Comparison of ENCODE assay signal across 21 cellular contexts in the genomic region with DNA sequence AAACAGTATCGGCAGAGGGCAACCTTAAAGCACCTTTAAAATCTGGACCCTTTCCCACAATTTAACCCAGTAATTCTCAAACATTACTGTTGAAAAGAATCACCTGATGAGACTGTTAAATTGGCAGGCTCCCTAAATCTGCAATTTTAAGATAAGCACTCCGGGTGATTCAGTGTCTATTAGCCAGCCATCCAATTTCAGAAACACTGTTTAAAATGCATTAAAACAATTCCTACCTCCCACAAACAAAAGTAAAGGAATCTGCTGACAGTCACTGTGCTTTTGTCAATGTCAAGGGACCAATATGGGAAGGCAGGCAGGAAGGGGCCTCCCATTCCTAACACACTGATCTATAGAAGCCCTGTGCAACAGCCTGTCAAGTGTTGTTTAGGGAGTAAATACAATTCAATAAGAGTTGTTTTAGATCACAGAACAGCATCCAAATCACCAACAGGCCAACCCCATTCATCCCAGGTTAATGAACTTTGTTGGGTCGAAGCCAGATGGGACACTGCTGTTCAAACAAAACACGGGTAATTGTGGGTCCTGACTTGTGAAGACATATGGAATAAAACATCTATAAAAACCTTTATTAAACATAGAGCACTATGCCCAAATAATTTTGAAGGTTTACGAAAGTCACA. TPM values are rescaled to one million over a fixed set of nuclear protein-coding genes. Genes with fewer than 3 reads are reported as not detected.
DNase-seq lines count a peak whose midpoint lies in the region; ATAC-seq and TF ChIP-seq lines count a peak whose summit lies in the region.
"Had no signal": no experiment of that assay in that cellular context is flagged by ENCODE, and none has a peak within 500 bp of the region (broad histone marks: within the 10 kb centered on the region; RNA-seq: fewer than 3 reads in every experiment).

No MANE protein-coding gene starts in this region.

- DNase-seq in activated naive CD4-positive, alpha-beta T cell treated with anti-CD3 and anti-CD28 coated beads for 36 hours: no peak
- no peak for DNase-seq in activated naive CD4-positive, alpha-beta T cell (lab: John Stamatoyannopoulos, UW)
- DNase-seq in NCI-H1105 (lab: John Stamatoyannopoulos, UW): peak; percentile 15
- peak in 1 of 3 donors; percentile 73 for DNase-seq in right lobe of liver
- DNase-seq in GM20000 (ENCODE audit: low spot score): no peak
- DNase-seq in NCI-H146 (lab: John Stamatoyannopoulos, UW): no peak
- DNase-seq in NCI-H187 (lab: John Stamatoyannopoulos, UW): no peak
- DNase-seq: aorta; CD8-positive, alpha-beta memory T cell; DMS79 treated with DMSO at 0.1 percent for 48 hours; effector CD4-positive, alpha-beta T cell; gastrocnemius medialis; naive B cell; NCI-H1417 treated with DMSO at 0.1 percent for 48 hours; NCI-H524; sigmoid colon; tibial artery had no signal

- TF ChIP-seq CTCF in right lobe of liver (IDR thresholded peaks at IDR 0.05) (no peak), GM20000 (IDR thresholded peaks at IDR 0.05; ENCODE audit: extremely low read depth, missing control alignments) (no peak)

- H3K4me3 Mint-ChIP-seq in activated naive CD4-positive, alpha-beta T cell treated with anti-CD3 and anti-CD28 coated beads for 36 hours: no peak overlapping the region
- peak overlapping the region; percentile 76 for H3K4me3 Mint-ChIP-seq in activated T-helper 17 cell treated with anti-CD3 and anti-CD28 coated beads, Interleukin-2, amount 50 U/mL, for 72 hours

- peaks cover 0 to 12% (median 0%) of the 10 kb centered on the region in 4 donors for H3K36me3 ChIP-seq in right lobe of liver

- CTCF ChIA-PET in activated naive CD4-positive, alpha-beta T cell treated with anti-CD3 and anti-CD28 coated beads for 36 hours (lab: Charles Lee): interaction anchor here (0.7 to 1.0 kb wide), 3 partner anchors 20 to 50 kb away, joined by 3 read pairs; no protein-coding TSS in a partner anchor

- H3K27ac ChIP-seq in right lobe of liver: peak overlapping the region; percentile 66 to 94 (median 75)
- H3K27ac ChIP-seq: esophagus muscularis mucosa, gastrocnemius medialis, sigmoid colon had no signal

- peaks cover 0 to 93% (median 45%) of the 10 kb centered on the region in 4 donors for H3K4me1 ChIP-seq in right lobe of liver

- H3K9me3 ChIP-seq in right lobe of liver: no peaks in the 10 kb centered on the region
- H3K9me3 ChIP-seq: esophagus muscularis mucosa, gastrocnemius medialis, sigmoid colon, tibial artery had no signal

- H3K27ac Mint-ChIP-seq in activated naive CD4-positive, alpha-beta T cell treated with anti-CD3 and anti-CD28 coated beads for 36 hours: peak overlapping the region; percentile 99
- H3K27ac Mint-ChIP-seq in activated T-helper 17 cell treated with anti-CD3 and anti-CD28 coated beads, Interleukin-2, amount 50 U/mL, for 72 hours: peak overlapping the region; percentile 100

- TF ChIP-seq POLR2A in right lobe of liver (IDR thresholded peaks at IDR 0.05): no peak

- 37% methylated on average over 5 of the region's 5 CpGs for WGBS in right lobe of liver (ENCODE audit: insufficient coverage, low coverage, low lambda C conversion rate, missing lambda C conversion rate)

- peaks cover 97% of the 10 kb centered on the region for H3K4me1 Mint-ChIP-seq in activated naive CD4-positive, alpha-beta T cell treated with anti-CD3 and anti-CD28 coated beads for 36 hours (ENCODE audit: low read depth)
- H3K4me1 Mint-ChIP-seq in activated T-helper 17 cell treated with anti-CD3 and anti-CD28 coated beads, Interleukin-2, amount 50 U/mL, for 72 hours: peaks cover 74% of the 10 kb centered on the region

- peak overlapping the region in 1 of 3 donors; percentile 11 for H3K4me3 ChIP-seq in right lobe of liver
- H3K4me3 ChIP-seq: esophagus muscularis mucosa, gastrocnemius medialis, sigmoid colon, tibial artery had no signal

- intact Hi-C loops in activated naive CD4-positive, alpha-beta T cell treated with anti-CD3 and anti-CD28 coated beads for 36 hours (cut with micrococcal nuclease): no loop called here
- intact Hi-C loops in right lobe of liver (cut with DNase I): no loop called here

- no peak for ATAC-seq in activated T-helper 17 cell treated with anti-CD3 and anti-CD28 coated beads, Interleukin-2, amount 50 U/mL, for 72 hours (replicated peaks)
- ATAC-seq in right lobe of liver: peak; percentile 2 to 32 (median 14)
- ATAC-seq: gastrocnemius medialis, Right ventricle myocardium inferior had no signal

- no peaks in the 10 kb centered on the region for H3K27me3 ChIP-seq in right lobe of liver
- H3K27me3 ChIP-seq: esophagus muscularis mucosa, gastrocnemius medialis, sigmoid colon, tibial artery had no signal

- H3K36me3 Mint-ChIP-seq in activated naive CD4-positive, alpha-beta T cell treated with anti-CD3 and anti-CD28 coated beads for 36 hours (ENCODE audit: low read depth): peaks cover 51% of the 10 kb centered on the region
- H3K36me3 Mint-ChIP-seq in activated T-helper 17 cell treated with anti-CD3 and anti-CD28 coated beads, Interleukin-2, amount 50 U/mL, for 72 hours (ENCODE audit: low read depth): peaks cover 86% of the 10 kb centered on the region

- H3K27me3 Mint-ChIP-seq in activated naive CD4-positive, alpha-beta T cell treated with anti-CD3 and anti-CD28 coated beads for 36 hours (ENCODE audit: low read depth): no peaks in the 10 kb centered on the region
- no peaks in the 10 kb centered on the region for H3K27me3 Mint-ChIP-seq in activated T-helper 17 cell treated with anti-CD3 and anti-CD28 coated beads, Interleukin-2, amount 50 U/mL, for 72 hours
- H3K27me3 Mint-ChIP-seq: naive B cell had no signal

- H3K9me3 Mint-ChIP-seq in activated naive CD4-positive, alpha-beta T cell treated with anti-CD3 and anti-CD28 coated beads for 36 hours: no peaks in the 10 kb centered on the region
- H3K9me3 Mint-ChIP-seq in activated T-helper 17 cell treated with anti-CD3 and anti-CD28 coated beads, Interleukin-2, amount 50 U/mL, for 72 hours: peaks cover 4% of the 10 kb centered on the region
- H3K9me3 Mint-ChIP-seq: CD8-positive, alpha-beta memory T cell; naive B cell had no signal

RNA-seq across cellular contexts. Expression of gene SIAH2, which starts 21.4 kb away (rescaled TPM):
- 10 to 100 TPM; 67.1 to 68.8 TPM for total RNA-seq in activated naive CD4-positive, alpha-beta T cell treated with anti-CD3 and anti-CD28 coated beads for 36 hours
- 10 to 100 TPM; 42.8 to 92.4 TPM for total RNA-seq in activated T-helper 17 cell treated with anti-CD3 and anti-CD28 coated beads, Interleukin-2, amount 50 U/mL, for 72 hours
- 10 to 100 TPM; 20.5 to 53.0 (median 36.5) TPM for total RNA-seq in right lobe of liver

RNA-seq across cellular contexts. Expression of gene ERICH6, which starts 37.9 kb away (rescaled TPM):
- total RNA-seq in activated naive CD4-positive, alpha-beta T cell treated with anti-CD3 and anti-CD28 coated beads for 36 hours: not detected
- total RNA-seq in activated T-helper 17 cell treated with anti-CD3 and anti-CD28 coated beads, Interleukin-2, amount 50 U/mL, for 72 hours: under 1 TPM in 1 of 2 donors, not detected in 1; 0.21 TPM
- under 1 TPM in 1 of 6 experiments, not detected in 5; 0.49 TPM for total RNA-seq in right lobe of liver
- total RNA-seq: esophagus muscularis mucosa, gastrocnemius medialis, lung microvascular endothelial cell, Right ventricle myocardium inferior, sigmoid colon had no signal
